In the genomic region with DNA sequence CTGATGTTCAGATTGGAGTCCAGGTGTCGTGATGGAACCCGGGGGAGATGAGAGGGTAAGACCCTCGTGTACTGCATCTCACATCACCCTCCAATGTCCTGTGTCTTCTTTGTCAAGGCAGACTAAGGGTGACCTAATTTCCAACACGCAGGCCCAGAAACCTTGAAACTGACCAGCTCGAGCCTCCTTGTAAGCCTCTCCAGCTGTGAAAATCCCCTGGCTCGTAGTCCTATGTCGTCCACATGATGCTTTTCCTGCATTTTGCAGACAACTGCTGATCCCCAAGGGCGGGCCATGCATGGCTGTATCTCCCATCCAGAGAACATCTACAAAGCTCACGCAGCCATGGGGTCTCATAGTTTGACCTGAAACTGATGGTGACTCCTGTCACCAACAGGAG, we compare ENCODE assay signal across 9 cellular contexts.
DNase-seq lines count a peak whose midpoint lies in the region; ATAC-seq, FAIRE-seq and TF ChIP-seq lines count a peak whose summit lies in the region.
"Had no signal": no experiment of that assay in that cellular context is flagged by ENCODE, and none has a peak within 500 bp of the region (broad histone marks: within the 10 kb centered on the region; RNA-seq: fewer than 3 reads in every experiment).

No MANE protein-coding gene starts in this region.

- H2AFZ ChIP-seq in HepG2 (ENCODE audit: low read length) (no peak overlapping the region), MM.1S (ENCODE audit: low read length) (no peak overlapping the region)

- no peak for DNase-seq in HepG2 (ENCODE audit: low spot score)
- peak; percentile 24 for DNase-seq in fibroblast of pulmonary artery (ENCODE audit: low read depth)
- DNase-seq in UCSD-AML1 (lab: John Stamatoyannopoulos, UW; ENCODE audit: unreplicated experiment) = no peak
- no peak for DNase-seq in MM.1S
- DNase-seq: NCI-H1105 had no signal

- 0 out of 2 replicates have a peak, but pooled peaks cover 5% of the 10 kb centered on the region for H3F3A ChIP-seq in MM.1S (ENCODE audit: insufficient read depth, low read length)

- ATAC-seq in HepG2 = no peak
- ATAC-seq in GM21515 (IDR thresholded peaks at IDR 0.05; ENCODE audit: unreplicated experiment) = no peak
- ATAC-seq in HG03460 (IDR thresholded peaks at IDR 0.05; ENCODE audit: unreplicated experiment) = no peak

- H3K36me3 ChIP-seq in liver (ENCODE audit: control insufficient read depth in 4 of 4, insufficient read depth in 3 of 4, low read depth in 1 of 4, low read length in 3 of 4) (no peaks in the 10 kb centered on the region), HepG2 (replicated peaks in 1 of 2; ENCODE audit: control insufficient read depth in 1 of 2, insufficient read depth in 2 of 2, low read length in 2 of 2) (no peaks in the 10 kb centered on the region), neutrophil (no peaks in the 10 kb centered on the region), MM.1S (replicated peaks; ENCODE audit: insufficient read depth, low read length) (no peaks in the 10 kb centered on the region)

- H3K79me2 ChIP-seq in HepG2 (ENCODE audit: insufficient read depth, low read length) = no peaks in the 10 kb centered on the region
- no peaks in the 10 kb centered on the region for H3K79me2 ChIP-seq in MM.1S (ENCODE audit: low read length)

- TF ChIP-seq CTCF in liver (IDR thresholded peaks at IDR 0.05; ENCODE audit: low read depth, low read length, missing input control) (no peak), HepG2 (CRISPR knock-in tag; IDR thresholded peaks at IDR 0.05) (no peak), fibroblast of pulmonary artery (IDR thresholded peaks at IDR 0.05; ENCODE audit: low read length, missing control alignments) (no peak), neutrophil (IDR thresholded peaks at IDR 0.05) (no peak), MM.1S (IDR thresholded peaks at IDR 0.05; ENCODE audit: low read length) (no peak)

- no peak overlapping the region for H3K4me2 ChIP-seq in HepG2 (ENCODE audit: low read depth, low read length)
- H3K4me2 ChIP-seq in MM.1S (ENCODE audit: low read depth, low read length) = no peak overlapping the region

- H4K20me1 ChIP-seq in HepG2 (ENCODE audit: insufficient read depth, low read length) (no peaks in the 10 kb centered on the region), MM.1S (ENCODE audit: insufficient read depth, low read length) (no peaks in the 10 kb centered on the region)

- no peaks in the 10 kb centered on the region for H3K9me2 ChIP-seq in MM.1S (replicated peaks; ENCODE audit: insufficient read depth, low read length)

- H3K27ac ChIP-seq in liver (ENCODE audit: low read depth in 1 of 2, low read length in 2 of 2) (peak overlapping the region; percentile 36 to 48), HepG2 (ENCODE audit: extremely low read length, insufficient read depth, low read length) (no peak overlapping the region), neutrophil (peak overlapping the region; percentile 81), MM.1S (ENCODE audit: low read length) (no peak overlapping the region)

- in situ Hi-C loops in HepG2 (cut with HindIII; ENCODE audit: extremely low pct_ligation_motif_present, low pct_unique_long_range_greater_than_20kb) = no loop called here

- CTCF ChIA-PET in HepG2 (lab: Yijun Ruan, JAX; ENCODE audit: low intra/inter-chr PET ratio, low total read pairs) = interaction anchor here (1.8 kb wide), 1 partner anchor 61 kb away, joined by 9 read pairs; no protein-coding TSS in a partner anchor

- H3K27me3 ChIP-seq in liver (ENCODE audit: control insufficient read depth in 4 of 4, insufficient read depth in 4 of 4, low read length in 3 of 4) (peaks cover 0 to 4% (median 0%) of the 10 kb centered on the region in 4 donors), HepG2 (ENCODE audit: control insufficient read depth in 1 of 2, insufficient read depth in 2 of 2, low read length in 2 of 2) (no peaks in the 10 kb centered on the region), neutrophil (no peaks in the 10 kb centered on the region), MM.1S (replicated peaks; ENCODE audit: insufficient read depth, low read length) (no peaks in the 10 kb centered on the region)

- TF ChIP-seq RAD21 in liver (IDR thresholded peaks at IDR 0.05) (no peak), HepG2 (CRISPR knock-in tag; IDR thresholded peaks at IDR 0.05) (no peak)

- H3K9ac ChIP-seq in liver (ENCODE audit: low read depth in 1 of 2, low read length in 2 of 2) = no peak overlapping the region
- no peak overlapping the region for H3K9ac ChIP-seq in HepG2 (ENCODE audit: insufficient read depth, low read depth, low read length)
- H3K9ac ChIP-seq in MM.1S (ENCODE audit: low read length) = no peak overlapping the region

- POLR2A ChIA-PET in HepG2 (lab: Yijun Ruan, JAX) = no interaction called here

- intact Hi-C loops in HepG2 (cut with micrococcal nuclease; ENCODE audit: unreplicated experiment) = loop anchor here (5.0 kb wide), 1 partner anchor 64 kb away; no protein-coding TSS in a partner anchor

- 63% methylated on average over 9 of the region's 9 CpGs for WGBS in liver
- WGBS in HepG2 (ENCODE audit: low lambda C conversion rate) = 30% methylated on average over 4 of the region's 9 CpGs

- no TSS peak for BruUV-seq in HepG2 (replicated peaks; lab: Mats Ljungman, UMichigan)

- no peak for TF ChIP-seq POLR2A in HepG2 (IDR thresholded peaks at IDR 0.05; ENCODE audit: insufficient read depth in 1 of 2, low read depth in 2 of 2, low read length in 2 of 2)

- H3K4me3 ChIP-seq in liver (ENCODE audit: low read depth in 1 of 3, low read length in 3 of 3) (no peak overlapping the region), HepG2 (replicated peaks in 1 of 3; ENCODE audit: insufficient read depth in 1 of 3, low read depth in 2 of 3, low read length in 3 of 3) (no peak overlapping the region), fibroblast of pulmonary artery (replicated peaks; ENCODE audit: low read depth, low read length) (no peak overlapping the region), neutrophil (ENCODE audit: low read depth in 1 of 2, low read length in 1 of 2) (no peak overlapping the region), MM.1S (ENCODE audit: low read length) (no peak overlapping the region)

- no peak for FAIRE-seq in HepG2 (lab: Jason Lieb, UNC)

- H3K9me3 ChIP-seq in liver (ENCODE audit: control insufficient read depth in 4 of 4, low read length in 3 of 4) (peaks cover 0 to 4% (median 1%) of the 10 kb centered on the region in 4 donors), HepG2 (ENCODE audit: low read length) (peaks cover 10% of the 10 kb centered on the region; the same call in 1 of the 2 replicates), neutrophil (no peaks in the 10 kb centered on the region), MM.1S (replicated peaks; ENCODE audit: insufficient read depth, low read length) (no peaks in the 10 kb centered on the region)

- H3K4me1 ChIP-seq in liver (ENCODE audit: control insufficient read depth in 4 of 4, insufficient read depth in 4 of 4, low read length in 3 of 4) (peaks cover 0 to 12% (median 4%) of the 10 kb centered on the region in 4 donors), HepG2 (ENCODE audit: insufficient read depth, low read length) (peaks cover 9% of the 10 kb centered on the region; the same call in 1 of the 2 replicates), neutrophil (ENCODE audit: control insufficient read depth in 1 of 2, insufficient read depth in 1 of 2, low read depth in 1 of 2, low read length in 1 of 2) (peaks cover 38 to 41% of the 10 kb centered on the region in 2 experiments), MM.1S (ENCODE audit: low read length) (peaks cover 26% of the 10 kb centered on the region)

- TF ChIP-seq EP300 in HepG2 (IDR thresholded peaks at IDR 0.05; ENCODE audit: low read depth in 2 of 2, low read length in 2 of 2) (no peak), HepG2 (CRISPR knock-in tag; IDR thresholded peaks at IDR 0.05; ENCODE audit: borderline replicate concordance) (no peak)

TF ChIP-seq in HepG2, 621 proteins besides CTCF, POLR2A, EP300 and RAD21 (continues in another document):
- TF ChIP-seq, protein P1, sequence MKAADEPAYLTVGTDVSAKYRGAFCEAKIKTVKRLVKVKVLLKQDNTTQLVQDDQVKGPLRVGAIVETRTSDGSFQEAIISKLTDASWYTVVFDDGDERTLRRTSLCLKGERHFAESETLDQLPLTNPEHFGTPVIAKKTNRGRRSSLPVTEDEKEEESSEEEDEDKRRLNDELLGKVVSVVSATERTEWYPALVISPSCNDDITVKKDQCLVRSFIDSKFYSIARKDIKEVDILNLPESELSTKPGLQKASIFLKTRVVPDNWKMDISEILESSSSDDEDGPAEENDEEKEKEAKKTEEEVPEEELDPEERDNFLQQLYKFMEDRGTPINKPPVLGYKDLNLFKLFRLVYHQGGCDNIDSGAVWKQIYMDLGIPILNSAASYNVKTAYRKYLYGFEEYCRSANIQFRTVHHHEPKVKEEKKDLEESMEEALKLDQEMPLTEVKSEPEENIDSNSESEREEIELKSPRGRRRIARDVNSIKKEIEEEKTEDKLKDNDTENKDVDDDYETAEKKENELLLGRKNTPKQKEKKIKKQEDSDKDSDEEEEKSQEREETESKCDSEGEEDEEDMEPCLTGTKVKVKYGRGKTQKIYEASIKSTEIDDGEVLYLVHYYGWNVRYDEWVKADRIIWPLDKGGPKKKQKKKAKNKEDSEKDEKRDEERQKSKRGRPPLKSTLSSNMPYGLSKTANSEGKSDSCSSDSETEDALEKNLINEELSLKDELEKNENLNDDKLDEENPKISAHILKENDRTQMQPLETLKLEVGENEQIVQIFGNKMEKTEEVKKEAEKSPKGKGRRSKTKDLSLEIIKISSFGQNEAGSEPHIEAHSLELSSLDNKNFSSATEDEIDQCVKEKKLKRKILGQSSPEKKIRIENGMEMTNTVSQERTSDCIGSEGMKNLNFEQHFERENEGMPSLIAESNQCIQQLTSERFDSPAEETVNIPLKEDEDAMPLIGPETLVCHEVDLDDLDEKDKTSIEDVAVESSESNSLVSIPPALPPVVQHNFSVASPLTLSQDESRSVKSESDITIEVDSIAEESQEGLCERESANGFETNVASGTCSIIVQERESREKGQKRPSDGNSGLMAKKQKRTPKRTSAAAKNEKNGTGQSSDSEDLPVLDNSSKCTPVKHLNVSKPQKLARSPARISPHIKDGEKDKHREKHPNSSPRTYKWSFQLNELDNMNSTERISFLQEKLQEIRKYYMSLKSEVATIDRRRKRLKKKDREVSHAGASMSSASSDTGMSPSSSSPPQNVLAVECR (CRISPR knock-in tag; IDR thresholded peaks at IDR 0.05; ENCODE audit: borderline replicate concordance) = no peak
- TF ChIP-seq YEATS4 (CRISPR knock-in tag; IDR thresholded peaks at IDR 0.05; ENCODE audit: borderline replicate concordance) (no peak), RBM22 (optimal IDR thresholded peaks at IDR 0.05; ENCODE audit: low read length) (no peak), NAIF1 (CRISPR knock-in tag; IDR thresholded peaks at IDR 0.05; ENCODE audit: borderline replicate concordance) (no peak), ZSCAN9 (CRISPR knock-in tag; IDR thresholded peaks at IDR 0.05; ENCODE audit: borderline replicate concordance) (no peak)

Comparison
In these comparisons a context has a peak if more than half of its experiments do, and no peak if none do; other contexts are left out.
1. H3K27ac ChIP-seq: peak in liver (2 of 2) and neutrophil (single experiment); none in HepG2 (single experiment) and MM.1S (single experiment).